Comparison of ENCODE assay signal across 26 cellular contexts in genomic region chr5:179900707-179901106, GRCh38. TPM values are rescaled to one million over a fixed set of nuclear protein-coding genes. Genes with fewer than 3 reads are reported as not detected.
DNase-seq lines count a peak whose midpoint lies in the region; ATAC-seq, FAIRE-seq and TF ChIP-seq lines count a peak whose summit lies in the region.
"Had no signal": no experiment of that assay in that cellular context is flagged by ENCODE, and none has a peak within 500 bp of the region (broad histone marks: within the 10 kb centered on the region; RNA-seq: fewer than 3 reads in every experiment).

No MANE protein-coding gene starts in this region.

- H3K9me3 Mint-ChIP-seq in HFFc6, result no peaks in the 10 kb centered on the region
- no peaks in the 10 kb centered on the region for H3K9me3 Mint-ChIP-seq in natural killer cell treated with Interleukin-12 subunit alpha and Interleukin-12 subunit beta and Interleukin-15 and Interleukin-18, amount 100 ng/mL, for 72 hours
- H3K9me3 Mint-ChIP-seq: activated naive CD4-positive, alpha-beta T cell treated with anti-CD3 and anti-CD28 coated beads, Interleukin-2, amount 50 U/mL, for 24 hours; activated T-helper 1 cell treated with anti-CD3 and anti-CD28 coated beads, Interleukin-12 subunit alpha, Interleukin-12 subunit beta, Interleukin-2, Interleukin-4 antibody, amounts not matched to agents 30 ng/mL and 10 ng/mL and 1 ng/mL, durations not matched to agents 14 hours and 24 hours and 36 hours; memory B cell; naive thymus-derived CD8-positive, alpha-beta T cell; T-helper 2 cell treated with Interferon-gamma antibody and Interleukin-4, amounts not matched to agents 5 μg/mL and 100 μg/mL, for 36 hours had no signal

- H3K4me1 Mint-ChIP-seq in HFFc6 (ENCODE audit: low read depth), result no peaks in the 10 kb centered on the region
- peaks cover 1 to 12% of the 10 kb centered on the region in 2 donors for H3K4me1 Mint-ChIP-seq in natural killer cell treated with Interleukin-12 subunit alpha and Interleukin-12 subunit beta and Interleukin-15 and Interleukin-18, amount 100 ng/mL, for 72 hours (ENCODE audit: low read depth in 2 of 2)

- H3K79me2 ChIP-seq in keratinocyte (ENCODE audit: control insufficient read depth, insufficient read depth, low read length), result peaks cover 47% of the 10 kb centered on the region
- peaks cover 43% of the 10 kb centered on the region for H3K79me2 ChIP-seq in osteoblast (ENCODE audit: insufficient read depth, low read length)

- H2AFZ ChIP-seq in keratinocyte (ENCODE audit: control insufficient read depth, low read length) (no peak overlapping the region), osteoblast (ENCODE audit: low read length) (no peak overlapping the region)

- H3K9me3 ChIP-seq in keratinocyte (ENCODE audit: control insufficient read depth, low read depth, low read length), result no peaks in the 10 kb centered on the region
- no peaks in the 10 kb centered on the region for H3K9me3 ChIP-seq in osteoblast (ENCODE audit: low read depth, low read length)
- H3K9me3 ChIP-seq: prostate gland, vagina had no signal

- ATAC-seq in natural killer cell treated with Interleukin-12 subunit alpha and Interleukin-12 subunit beta and Interleukin-15 and Interleukin-18, amount 100 ng/mL, for 72 hours, result no peak
- ATAC-seq: HCT116; K562; naive thymus-derived CD8-positive, alpha-beta T cell had no signal

- TF ChIP-seq CTCF in VCaP (conservative IDR thresholded peaks at IDR 0.05), result no peak
- TF ChIP-seq CTCF in keratinocyte (optimal IDR thresholded peaks at IDR 0.05 in 1 of 3, IDR thresholded peaks at IDR 0.05 in 1 of 3, conservative IDR thresholded peaks at IDR 0.05 in 1 of 3; ENCODE audit: extremely low read depth in 1 of 3, insufficient read depth in 2 of 3, low read length in 3 of 3), result no peak
- no peak for TF ChIP-seq CTCF in osteoblast (IDR thresholded peaks at IDR 0.05; ENCODE audit: extremely low read depth, low read depth, low read length)
- no peak for TF ChIP-seq CTCF in HFFc6 (IDR thresholded peaks at IDR 0.05)

- H3K4me1 ChIP-seq in keratinocyte (ENCODE audit: control insufficient read depth, extremely low read depth, insufficient read depth, low read length), result no peaks in the 10 kb centered on the region
- no peaks in the 10 kb centered on the region for H3K4me1 ChIP-seq in osteoblast (ENCODE audit: insufficient read depth, low read length)
- H3K4me1 ChIP-seq: prostate gland had no signal

- H3K4me3 Mint-ChIP-seq in HFFc6, result no peak overlapping the region
- no peak overlapping the region for H3K4me3 Mint-ChIP-seq in natural killer cell treated with Interleukin-12 subunit alpha and Interleukin-12 subunit beta and Interleukin-15 and Interleukin-18, amount 100 ng/mL, for 72 hours
- H3K4me3 Mint-ChIP-seq: activated naive CD4-positive, alpha-beta T cell treated with anti-CD3 and anti-CD28 coated beads, Interleukin-2, amount 50 U/mL, for 24 hours; activated T-helper 1 cell treated with anti-CD3 and anti-CD28 coated beads, Interleukin-12 subunit alpha, Interleukin-12 subunit beta, Interleukin-2, Interleukin-4 antibody, amounts not matched to agents 30 ng/mL and 10 ng/mL and 1 ng/mL, durations not matched to agents 14 hours and 24 hours and 36 hours; memory B cell; naive thymus-derived CD8-positive, alpha-beta T cell; T-helper 2 cell treated with Interferon-gamma antibody and Interleukin-4, amounts not matched to agents 5 μg/mL and 100 μg/mL, for 36 hours had no signal

- DNase-seq in keratinocyte (ENCODE audit: low read depth, low spot score), result no peak
- peak; percentile 23 for DNase-seq in osteoblast (ENCODE audit: insufficient read length, low spot score, missing footprints)
- DNase-seq in HFFc6, result no peak
- DNase-seq in NCI-H2227 (lab: John Stamatoyannopoulos, UW; ENCODE audit: unreplicated experiment), result no peak
- no peak for DNase-seq in stimulated activated CD4-positive, alpha-beta T cell treated with anti-CD3 and anti-CD28 coated beads, Interleukin-15, amount 100 ng/mL, for 24 hours
- no peak for DNase-seq in natural killer cell treated with Interleukin-12 subunit alpha and Interleukin-12 subunit beta and Interleukin-15 and Interleukin-18, amount 100 ng/mL, for 72 hours (ENCODE audit: low spot score)
- DNase-seq: activated CD4-positive, alpha-beta T cell treated with anti-CD3 and anti-CD28 coated beads, Interleukin-2, amount 50 U/mL, for 1 hour; aorta; Calu3; central memory CD4-positive, alpha-beta T cell; naive thymus-derived CD8-positive, alpha-beta T cell; NCI-H2081 treated with DMSO at 0.1 percent for 48 hours; NCI-H82; WERI-Rb-1 had no signal

- peak; percentile 20 for FAIRE-seq in keratinocyte (lab: Jason Lieb, UNC)
- FAIRE-seq: GM12892 had no signal

- H3K36me3 ChIP-seq in keratinocyte (ENCODE audit: control insufficient read depth in 2 of 2, extremely low read depth in 1 of 2, insufficient read depth in 2 of 2, low read length in 2 of 2) (peaks cover 40 to 49% of the 10 kb centered on the region in 2 experiments), osteoblast (ENCODE audit: insufficient read depth, low read length) (peaks cover 63% of the 10 kb centered on the region)

- H4K20me1 ChIP-seq in keratinocyte (ENCODE audit: control insufficient read depth, extremely low read depth, insufficient read depth, low read length) (peaks cover 2% of the 10 kb centered on the region), osteoblast (ENCODE audit: insufficient read depth, low read length) (peaks cover 20% of the 10 kb centered on the region)

- H3K9ac ChIP-seq in keratinocyte (ENCODE audit: control insufficient read depth, extremely low read depth, insufficient read depth, low read length), result no peak overlapping the region

- no peaks in the 10 kb centered on the region for H3K27me3 Mint-ChIP-seq in HFFc6 (ENCODE audit: insufficient read depth)
- H3K27me3 Mint-ChIP-seq in natural killer cell treated with Interleukin-12 subunit alpha and Interleukin-12 subunit beta and Interleukin-15 and Interleukin-18, amount 100 ng/mL, for 72 hours, result no peaks in the 10 kb centered on the region
- H3K27me3 Mint-ChIP-seq: activated naive CD4-positive, alpha-beta T cell treated with anti-CD3 and anti-CD28 coated beads, Interleukin-2, amount 50 U/mL, for 24 hours; memory B cell; naive thymus-derived CD8-positive, alpha-beta T cell had no signal

- no peak overlapping the region for H3K27ac Mint-ChIP-seq in HFFc6
- no peak overlapping the region for H3K27ac Mint-ChIP-seq in natural killer cell treated with Interleukin-12 subunit alpha and Interleukin-12 subunit beta and Interleukin-15 and Interleukin-18, amount 100 ng/mL, for 72 hours
- H3K27ac Mint-ChIP-seq: activated naive CD4-positive, alpha-beta T cell treated with anti-CD3 and anti-CD28 coated beads, Interleukin-2, amount 50 U/mL, for 24 hours; activated T-helper 1 cell treated with anti-CD3 and anti-CD28 coated beads, Interleukin-12 subunit alpha, Interleukin-12 subunit beta, Interleukin-2, Interleukin-4 antibody, amounts not matched to agents 30 ng/mL and 10 ng/mL and 1 ng/mL, durations not matched to agents 14 hours and 24 hours and 36 hours; memory B cell; naive thymus-derived CD8-positive, alpha-beta T cell; T-helper 2 cell treated with Interferon-gamma antibody and Interleukin-4, amounts not matched to agents 5 μg/mL and 100 μg/mL, for 36 hours had no signal

- H3K36me3 Mint-ChIP-seq in HFFc6 (ENCODE audit: low read depth), result peaks cover 19% of the 10 kb centered on the region
- H3K36me3 Mint-ChIP-seq in natural killer cell treated with Interleukin-12 subunit alpha and Interleukin-12 subunit beta and Interleukin-15 and Interleukin-18, amount 100 ng/mL, for 72 hours, result no peaks in the 10 kb centered on the region

- H3K4me2 ChIP-seq in keratinocyte (ENCODE audit: control insufficient read depth, extremely low read depth, insufficient read depth, low read depth, low read length) (no peak overlapping the region), osteoblast (ENCODE audit: insufficient read depth, low read length) (no peak overlapping the region)

- dilution Hi-C loops in keratinocyte (cut with MboI; ENCODE audit: extremely low pct_ligation_motif_present, low sequenced_read_pairs), result no loop called here

- H3K4me3 ChIP-seq in keratinocyte (ENCODE audit: control insufficient read depth in 2 of 3, extremely low read depth in 1 of 3, insufficient read depth in 2 of 3, low read depth in 1 of 3, low read length in 3 of 3) (no peak overlapping the region), osteoblast (ENCODE audit: insufficient read depth, low read length) (no peak overlapping the region)
- H3K4me3 ChIP-seq: K562, prostate gland, vagina had no signal

- no peaks in the 10 kb centered on the region for H3K9me1 ChIP-seq in keratinocyte (ENCODE audit: control insufficient read depth, extremely low read depth, insufficient read depth, low read length)

- no peaks in the 10 kb centered on the region for H3K27me3 ChIP-seq in keratinocyte (ENCODE audit: control insufficient read depth, extremely low read depth, insufficient read depth, low read length)
- no peaks in the 10 kb centered on the region for H3K27me3 ChIP-seq in osteoblast (ENCODE audit: insufficient read depth, low read length)
- H3K27me3 ChIP-seq: vagina had no signal

- H3K27ac ChIP-seq in VCaP (peak overlapping the region; percentile 99), keratinocyte (ENCODE audit: control insufficient read depth, insufficient read depth, low read length) (no peak overlapping the region), osteoblast (ENCODE audit: low read depth, low read length) (no peak overlapping the region), temporal lobe (ENCODE audit: low read depth, low read length) (peak overlapping the region; percentile 61)
- H3K27ac ChIP-seq: C4-2B, prostate gland, vagina, WERI-Rb-1 had no signal

RNA-seq across cellular contexts. Expression of gene TBC1D9B, which starts 7.0 kb away (rescaled TPM):
- 51.4 to 69.2 TPM (median 61.0 TPM) in 3 replicates for polyA plus RNA-seq in keratinocyte
- polyA plus RNA-seq in keratinocyte (2011; ENCODE audit: low read depth), result 27.7 TPM
- polyA plus RNA-seq in keratinocyte (2011; cell fraction: cytosol; rRNA removed), result 36.2 and 57.0 TPM in 2 replicates
- polyA plus RNA-seq in keratinocyte (2011; cell fraction: nucleus; rRNA removed), result 148 and 174 TPM in 2 replicates
- 55.7 and 70.7 TPM in 2 replicates for polyA plus RNA-seq in keratinocyte (2012; ENCODE audit: low replicate concordance)
- 70.4 to 151 TPM (median 74.1 TPM) in 3 replicates for polyA minus RNA-seq in keratinocyte
- 80.6 TPM for polyA minus RNA-seq in keratinocyte (2011; cell fraction: cytosol; rRNA and poly(A)+ RNA removed)
- 92.4 and 101 TPM in 2 replicates for polyA minus RNA-seq in keratinocyte (2011; cell fraction: nucleus; rRNA and poly(A)+ RNA removed)
- total RNA-seq in osteoblast, result 89.4 and 90.2 TPM in 2 replicates
- 31.0 TPM for total RNA-seq in temporal lobe
- total RNA-seq in HFFc6 (2021; fragmentation: NEBNext Ultra II Directional; extraction: Animal tissue kit (Norgen Biotek cat#: 25700)), result 10 to 100 TPM; 64.6 to 90.7 (median 73.4) TPM
- total RNA-seq in natural killer cell treated with Interleukin-12 subunit alpha and Interleukin-12 subunit beta and Interleukin-15 and Interleukin-18, amount 100 ng/mL, for 72 hours, result 100 to 1,000 TPM; 114 to 151 TPM

RNA-seq across cellular contexts. Expression of gene MRNIP, which starts 42.1 kb away (rescaled TPM):
- polyA plus RNA-seq in keratinocyte, result 12.3 to 19.9 TPM (median 14.9 TPM) in 3 replicates
- polyA plus RNA-seq in keratinocyte (2011; ENCODE audit: low read depth), result 10.0 TPM
- polyA plus RNA-seq in keratinocyte (2011; cell fraction: cytosol; rRNA removed), result 5.1 and 5.7 TPM in 2 replicates
- 97.9 and 116 TPM in 2 replicates for polyA plus RNA-seq in keratinocyte (2011; cell fraction: nucleus; rRNA removed)
- polyA plus RNA-seq in keratinocyte (2012; ENCODE audit: low replicate concordance), result 10.0 and 27.9 TPM in 2 replicates
- 7.6 to 12.9 TPM (median 12.3 TPM) in 3 replicates for polyA minus RNA-seq in keratinocyte
- polyA minus RNA-seq in keratinocyte (2011; cell fraction: cytosol; rRNA and poly(A)+ RNA removed), result 3.3 TPM
- 9.5 and 21.6 TPM in 2 replicates for polyA minus RNA-seq in keratinocyte (2011; cell fraction: nucleus; rRNA and poly(A)+ RNA removed)
- total RNA-seq in osteoblast, result 10.1 and 12.7 TPM in 2 replicates
- total RNA-seq in temporal lobe, result 33.9 TPM
- 10 to 100 TPM in 3 of 6 experiments, 1 to 10 TPM in 3; 8.2 to 13.5 (median 9.9) TPM for total RNA-seq in HFFc6 (2021; fragmentation: NEBNext Ultra II Directional; extraction: Animal tissue kit (Norgen Biotek cat#: 25700))
- 10 to 100 TPM; 15.9 to 25.2 TPM for total RNA-seq in natural killer cell treated with Interleukin-12 subunit alpha and Interleukin-12 subunit beta and Interleukin-15 and Interleukin-18, amount 100 ng/mL, for 72 hours

Comparison
In these comparisons a context has a peak if more than half of its experiments do, and no peak if none do; other contexts are left out.
1. H3K27ac ChIP-seq: peak in VCaP (single experiment) and temporal lobe (single experiment); none in keratinocyte (single experiment) and osteoblast (single experiment).